Comparison of ENCODE assay signal across 1 cellular context in genomic region chr19:41324231-41324702, GRCh38.
TF ChIP-seq lines count a peak whose summit lies in the region.

No MANE protein-coding gene starts in this region.

TF ChIP-seq in IMR-90, 13 proteins besides CTCF, POLR2A, EP300 and RAD21 (continued from another document):
- no peak for TF ChIP-seq CEBPB (IDR thresholded peaks at IDR 0.05; ENCODE audit: low read depth, low read length)
